In the genomic region with DNA sequence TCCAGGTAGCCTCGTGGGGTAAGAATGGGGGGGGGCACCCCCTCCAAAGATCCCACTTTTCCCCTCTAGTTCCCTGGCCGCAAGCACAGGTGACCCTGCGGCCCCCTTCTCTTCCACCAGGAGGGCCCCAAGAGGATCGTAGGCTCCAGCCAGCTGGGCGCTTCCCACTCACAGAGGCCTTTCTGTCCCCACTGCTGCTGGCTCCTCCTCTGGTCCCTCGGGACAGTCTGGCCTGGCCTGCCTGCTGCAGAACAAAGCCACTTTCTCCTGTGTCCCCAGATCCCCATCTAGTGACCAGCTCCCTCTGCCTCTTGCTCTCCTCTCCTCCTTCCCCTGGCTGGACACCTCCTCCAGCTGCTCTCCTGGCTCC, we compare ENCODE assay signal across 9 cellular contexts. TPM values are rescaled to one million over a fixed set of nuclear protein-coding genes. Genes with fewer than 3 reads are reported as not detected.
DNase-seq lines count a peak whose midpoint lies in the region; ATAC-seq and TF ChIP-seq lines count a peak whose summit lies in the region.
"Had no signal": no experiment of that assay in that cellular context is flagged by ENCODE, and none has a peak within 500 bp of the region (broad histone marks: within the 10 kb centered on the region; RNA-seq: fewer than 3 reads in every experiment).

No MANE protein-coding gene starts in this region.

- H4K20me1 ChIP-seq in OCI-LY1 (ENCODE audit: insufficient read depth, low read length): no peaks in the 10 kb centered on the region

- H2AFZ ChIP-seq in OCI-LY1 (ENCODE audit: low read length): 0 out of 2 replicates have a peak overlapping the region, but pooled peaks have one; percentile 25

- no peaks in the 10 kb centered on the region for H3K9me3 ChIP-seq in OCI-LY1 (ENCODE audit: low read length)
- H3K9me3 ChIP-seq in mucosa of stomach (ENCODE audit: control insufficient read depth, low read length): no peaks in the 10 kb centered on the region

- no peaks in the 10 kb centered on the region for H3K27me3 ChIP-seq in OCI-LY1 (ENCODE audit: insufficient read depth, low read length)
- peaks cover 13% of the 10 kb centered on the region for H3K27me3 ChIP-seq in mucosa of stomach (ENCODE audit: control insufficient read depth, insufficient read depth, low read length)

- H3K27ac ChIP-seq in OCI-LY1 (ENCODE audit: low read depth, low read length, poor library complexity, severe bottlenecking): peak overlapping the region; percentile 67

- peak overlapping the region; percentile 86 for H3K4me2 ChIP-seq in OCI-LY1 (ENCODE audit: low read length)

- H3K4me1 ChIP-seq in OCI-LY1 (ENCODE audit: insufficient read depth, low read length, severe bottlenecking): peaks cover 39% of the 10 kb centered on the region
- H3K4me1 ChIP-seq in mucosa of stomach (ENCODE audit: control insufficient read depth, insufficient read depth, low read length): peaks cover 42% of the 10 kb centered on the region

- TF ChIP-seq CTCF in OCI-LY1 (IDR thresholded peaks at IDR 0.05; ENCODE audit: low read length): no peak

- DNase-seq in CD1c-positive myeloid dendritic cell (ENCODE audit: extremely low spot score) (peak; percentile 10), H4 (ENCODE audit: low spot score) (peak; percentile 36), ecto neural progenitor cell (ENCODE audit: low spot score) (peak; percentile 77), glomerular visceral epithelial cell (ENCODE audit: extremely low spot score) (no peak), germinal center (ENCODE audit: low spot score) (no peak)

- peaks cover 9% of the 10 kb centered on the region; the same call in 1 of the 2 replicates for H3K36me3 ChIP-seq in OCI-LY1 (ENCODE audit: insufficient read depth, low read length)
- H3K36me3 ChIP-seq in mucosa of stomach (ENCODE audit: control insufficient read depth, insufficient read depth, low read length): no peaks in the 10 kb centered on the region

- H3K4me3 ChIP-seq in OCI-LY1 (ENCODE audit: low read depth, low read length, poor library complexity, severe bottlenecking) (peak overlapping the region; percentile 75), mucosa of stomach (ENCODE audit: low read length) (no peak overlapping the region)

- no peaks in the 10 kb centered on the region for H3F3A ChIP-seq in OCI-LY1 (ENCODE audit: insufficient read depth, low read length)

- no peaks in the 10 kb centered on the region for H3K9me2 ChIP-seq in OCI-LY1 (ENCODE audit: low read depth, low read length)

- peak overlapping the region; percentile 87 for H3K9ac ChIP-seq in OCI-LY1 (ENCODE audit: low read length)
- peak overlapping the region; percentile 65 for H3K9ac ChIP-seq in mucosa of stomach (ENCODE audit: low read length)

- peaks cover 6% of the 10 kb centered on the region; the same call in 1 of the 2 replicates for H3K79me2 ChIP-seq in OCI-LY1 (ENCODE audit: insufficient read depth, low read length)

- ATAC-seq in activated CD4-positive, CD25-positive, alpha-beta regulatory T cell treated with anti-CD3 and anti-CD28 coated beads, Interleukin-2, amount 50 U/mL, for 24 hours: no peak

RNA-seq across cellular contexts. Expression of a gene that starts 0.5 kb away (rescaled TPM):
- 5.9 and 12.4 TPM in 2 replicates for total RNA-seq in H4 (2014; rRNA removed; shearing (Covaris generic))

RNA-seq across cellular contexts. Expression of a gene that starts 6.4 kb away (rescaled TPM):
- 6.6 and 7.4 TPM in 2 replicates for total RNA-seq in H4 (2014; rRNA removed; shearing (Covaris generic))

RNA-seq across cellular contexts. Expression of a gene that starts 15.9 kb away (rescaled TPM):
- 38.6 and 62.6 TPM in 2 replicates for total RNA-seq in H4 (2014; rRNA removed; shearing (Covaris generic))

RNA-seq across cellular contexts. Expression of a gene that starts 17.0 kb away (rescaled TPM):
- total RNA-seq in H4 (2014; rRNA removed; shearing (Covaris generic)): not detected in 2 replicates
- total RNA-seq: LHCN-M2 had no signal

RNA-seq across cellular contexts. Expression of a gene that starts 24.9 kb away (rescaled TPM):
- 1.2 and 4.1 TPM in 2 replicates for total RNA-seq in H4 (2014; rRNA removed; shearing (Covaris generic))

Comparison
In these comparisons a context has a peak if more than half of its experiments do, and no peak if none do; other contexts are left out.
1. DNase-seq: peak in CD1c-positive myeloid dendritic cell (single experiment), H4 (single experiment) and ecto neural progenitor cell (single experiment); none in glomerular visceral epithelial cell (single experiment) and germinal center (single experiment).